In genomic region chr20:31739550-31739863, GRCh38 we compare ENCODE assay signal across 8 cellular contexts. TPM values are rescaled to one million over a fixed set of nuclear protein-coding genes. Genes with fewer than 3 reads are reported as not detected.
A peak's percentile ranks its signal among the peaks of the same experiment; 100 is the strongest.
DNase-seq lines count a peak whose midpoint lies in the region; ATAC-seq and TF ChIP-seq lines count a peak whose summit lies in the region.

No MANE protein-coding gene starts in this region.

- DNase-seq in GM12865 (ENCODE audit: low read depth) (no peak), Karpas-422 (no peak), epithelial cell of proximal tubule (ENCODE audit: low read depth) (no peak)
- DNase-seq in T-helper 2 cell treated with Interferon-gamma antibody and Interleukin-4, amounts not matched to agents 5 μg/mL and 100 μg/mL, for 36 hours (ENCODE audit: low spot score): no peak
- DNase-seq in stimulated activated CD4-positive, alpha-beta T cell treated with anti-CD3 and anti-CD28 coated beads, Interleukin-1b, Interleukin-23, amount 100 ng/mL, for 48 hours: no peak
- no peak for DNase-seq in activated CD4-positive, alpha-beta T cell treated with anti-CD3 and anti-CD28 coated beads, Interleukin-2, amount 10 ng/mL, durations not matched to agents 24 days and 14 days

- TF ChIP-seq CTCF in GM12865 (IDR thresholded peaks at IDR 0.05; ENCODE audit: insufficient read depth, low read depth, low read length, missing control alignments) (no peak), epithelial cell of proximal tubule (conservative IDR thresholded peaks at IDR 0.05; ENCODE audit: low read depth, low read length) (no peak)

- peaks cover 53% of the 10 kb centered on the region for H3K79me2 ChIP-seq in Karpas-422 (ENCODE audit: low read length)

- H3K4me1 ChIP-seq in Karpas-422 (ENCODE audit: low read length): peaks cover 20% of the 10 kb centered on the region
- no peaks in the 10 kb centered on the region for H3K4me1 ChIP-seq in rectal smooth muscle tissue (ENCODE audit: control insufficient read depth, insufficient read depth, low read length)

- no peak overlapping the region for H3K27ac Mint-ChIP-seq in T-helper 2 cell treated with Interferon-gamma antibody and Interleukin-4, amounts not matched to agents 5 μg/mL and 100 μg/mL, for 36 hours
- no peak overlapping the region for H3K27ac Mint-ChIP-seq in activated CD4-positive, alpha-beta T cell treated with anti-CD3 and anti-CD28 coated beads, Interleukin-2, amount 10 ng/mL, durations not matched to agents 24 days and 14 days

- H3K27me3 Mint-ChIP-seq in T-helper 2 cell treated with Interferon-gamma antibody and Interleukin-4, amounts not matched to agents 5 μg/mL and 100 μg/mL, for 36 hours (ENCODE audit: low read depth): no peaks in the 10 kb centered on the region
- no peaks in the 10 kb centered on the region for H3K27me3 Mint-ChIP-seq in activated CD4-positive, alpha-beta T cell treated with anti-CD3 and anti-CD28 coated beads, Interleukin-2, amount 10 ng/mL, durations not matched to agents 24 days and 14 days

- peaks cover 5% of the 10 kb centered on the region for H3K4me1 Mint-ChIP-seq in T-helper 2 cell treated with Interferon-gamma antibody and Interleukin-4, amounts not matched to agents 5 μg/mL and 100 μg/mL, for 36 hours (ENCODE audit: low read depth)
- peaks cover 4% of the 10 kb centered on the region for H3K4me1 Mint-ChIP-seq in activated CD4-positive, alpha-beta T cell treated with anti-CD3 and anti-CD28 coated beads, Interleukin-2, amount 10 ng/mL, durations not matched to agents 24 days and 14 days

- H3K27me3 ChIP-seq in Karpas-422 (ENCODE audit: low read length) (no peaks in the 10 kb centered on the region), rectal smooth muscle tissue (ENCODE audit: control insufficient read depth, insufficient read depth, low read length) (no peaks in the 10 kb centered on the region)

- H3K4me2 ChIP-seq in Karpas-422 (ENCODE audit: low read depth, low read length, poor library complexity, severe bottlenecking): peak overlapping the region; percentile 75

- H3K4me3 ChIP-seq in GM12865 (ENCODE audit: low read depth, low read length) (peak overlapping the region; percentile 78), Karpas-422 (ENCODE audit: low read length) (peak overlapping the region; percentile 79), epithelial cell of proximal tubule (ENCODE audit: low read depth, low read length) (peak overlapping the region; percentile 67), rectal smooth muscle tissue (ENCODE audit: low read length) (peak overlapping the region; percentile 75)

- H2AFZ ChIP-seq in Karpas-422 (ENCODE audit: low read length): no peak overlapping the region; the same call in 1 of the 2 replicates

- H3K36me3 Mint-ChIP-seq in T-helper 2 cell treated with Interferon-gamma antibody and Interleukin-4, amounts not matched to agents 5 μg/mL and 100 μg/mL, for 36 hours (ENCODE audit: low read depth): peaks cover 14% of the 10 kb centered on the region
- H3K36me3 Mint-ChIP-seq in activated CD4-positive, alpha-beta T cell treated with anti-CD3 and anti-CD28 coated beads, Interleukin-2, amount 10 ng/mL, durations not matched to agents 24 days and 14 days (ENCODE audit: low read depth): peaks cover 4% of the 10 kb centered on the region

- H3K9me3 Mint-ChIP-seq in T-helper 2 cell treated with Interferon-gamma antibody and Interleukin-4, amounts not matched to agents 5 μg/mL and 100 μg/mL, for 36 hours: no peaks in the 10 kb centered on the region
- H3K9me3 Mint-ChIP-seq in activated CD4-positive, alpha-beta T cell treated with anti-CD3 and anti-CD28 coated beads, Interleukin-2, amount 10 ng/mL, durations not matched to agents 24 days and 14 days: no peaks in the 10 kb centered on the region

- intact Hi-C loops in activated CD4-positive, alpha-beta T cell treated with anti-CD3 and anti-CD28 coated beads, Interleukin-2, amount 10 ng/mL, durations not matched to agents 24 days and 14 days (cut with micrococcal nuclease): loop anchor here (1.0 kb wide), 1 partner anchor 16 kb away; no protein-coding TSS in a partner anchor

- H3K9ac ChIP-seq in Karpas-422 (ENCODE audit: low read length) (peak overlapping the region; percentile 78), rectal smooth muscle tissue (ENCODE audit: low read length) (no peak overlapping the region)

- peaks cover 9% of the 10 kb centered on the region; the same call in 1 of the 2 replicates for H3K36me3 ChIP-seq in Karpas-422 (ENCODE audit: insufficient read depth, low read length)
- no peaks in the 10 kb centered on the region for H3K36me3 ChIP-seq in rectal smooth muscle tissue (ENCODE audit: control insufficient read depth, insufficient read depth, low read length)

- H3K4me3 Mint-ChIP-seq in T-helper 2 cell treated with Interferon-gamma antibody and Interleukin-4, amounts not matched to agents 5 μg/mL and 100 μg/mL, for 36 hours: no peak overlapping the region
- H3K4me3 Mint-ChIP-seq in activated CD4-positive, alpha-beta T cell treated with anti-CD3 and anti-CD28 coated beads, Interleukin-2, amount 10 ng/mL, durations not matched to agents 24 days and 14 days: no peak overlapping the region

- peak overlapping the region; percentile 74 for H3K27ac ChIP-seq in Karpas-422 (ENCODE audit: low read length)
- H3K27ac ChIP-seq in rectal smooth muscle tissue (ENCODE audit: low read depth, low read length): no peak overlapping the region

- no peaks in the 10 kb centered on the region for H3K9me2 ChIP-seq in Karpas-422 (replicated peaks; ENCODE audit: insufficient read depth, low read length)

- H3K9me3 ChIP-seq in Karpas-422 (ENCODE audit: low read length): no peaks in the 10 kb centered on the region

- no peak for ATAC-seq in HG02938 (IDR thresholded peaks at IDR 0.05; ENCODE audit: unreplicated experiment)

- H4K20me1 ChIP-seq in Karpas-422 (ENCODE audit: insufficient read depth, low read depth, low read length): no peaks in the 10 kb centered on the region

RNA-seq across cellular contexts. Expression of gene TPX2, which starts 0.4 kb away (rescaled TPM):
- 54.0 and 55.5 TPM in 2 replicates for total RNA-seq in Karpas-422 (2014; rRNA removed; shearing (Covaris generic); ENCODE audit: low replicate concordance)
- 126 and 147 TPM in 2 replicates for total RNA-seq in epithelial cell of proximal tubule
- 60.1 and 61.3 TPM in 2 replicates for total RNA-seq in activated CD4-positive, alpha-beta T cell treated with anti-CD3 and anti-CD28 coated beads, Interleukin-2, amount 10 ng/mL, durations not matched to agents 24 days and 14 days

RNA-seq across cellular contexts. Expression of gene BCL2L1, which starts 16.8 kb away (rescaled TPM):
- total RNA-seq in Karpas-422 (2014; rRNA removed; shearing (Covaris generic); ENCODE audit: low replicate concordance): 41.0 and 56.1 TPM in 2 replicates
- total RNA-seq in epithelial cell of proximal tubule: 197 and 209 TPM in 2 replicates
- 379 and 381 TPM in 2 replicates for total RNA-seq in activated CD4-positive, alpha-beta T cell treated with anti-CD3 and anti-CD28 coated beads, Interleukin-2, amount 10 ng/mL, durations not matched to agents 24 days and 14 days
